In genomic region chr1:27436204-27437159, GRCh38 we compare ENCODE assay signal across 8 cellular contexts. TPM values are rescaled to one million over a fixed set of nuclear protein-coding genes. Genes with fewer than 3 reads are reported as not detected.
DNase-seq lines count a peak whose midpoint lies in the region; ATAC-seq and TF ChIP-seq lines count a peak whose summit lies in the region.

No MANE protein-coding gene starts in this region.

- H3K4me3 Mint-ChIP-seq in activated naive CD8-positive, alpha-beta T cell: peak overlapping the region; percentile 53
- H3K4me3 Mint-ChIP-seq in stimulated activated naive B cell treated with anti-CD40 and anti-IgM and Interleukin-4, amounts not matched to agents 10 μg/mL and 1 μg/mL and 100 μg/mL, for 72 hours: peak overlapping the region; percentile 32 to 54

- peaks cover 37% of the 10 kb centered on the region; the same call in 1 of the 2 replicates for H3K79me2 ChIP-seq in KMS-11 (ENCODE audit: insufficient read depth, low read depth)

- H3K27ac ChIP-seq in KMS-11 (no peak overlapping the region), right atrium auricular region (peak overlapping the region; percentile 71 to 88)

- H4K20me1 ChIP-seq in KMS-11 (ENCODE audit: insufficient read depth): 0 out of 2 replicates have a peak, but pooled peaks cover 4% of the 10 kb centered on the region

- H3K9ac ChIP-seq in KMS-11: no peak overlapping the region

- peak overlapping the region; percentile 86 for H3K27ac Mint-ChIP-seq in activated naive CD8-positive, alpha-beta T cell
- H3K27ac Mint-ChIP-seq in stimulated activated naive B cell treated with anti-CD40 and anti-IgM and Interleukin-4, amounts not matched to agents 10 μg/mL and 1 μg/mL and 100 μg/mL, for 72 hours: peak overlapping the region; percentile 90

- no peaks in the 10 kb centered on the region for H3K36me3 ChIP-seq in KMS-11 (ENCODE audit: insufficient read depth)
- H3K36me3 ChIP-seq in right atrium auricular region: peaks cover 17% of the 10 kb centered on the region
- no peaks in the 10 kb centered on the region for H3K36me3 ChIP-seq in BE2C

- H3K4me1 ChIP-seq in KMS-11 (ENCODE audit: low read depth, poor library complexity, severe bottlenecking): peaks cover 45% of the 10 kb centered on the region
- peaks cover 0 to 76% of the 10 kb centered on the region in 2 donors for H3K4me1 ChIP-seq in right atrium auricular region
- no peaks in the 10 kb centered on the region for H3K4me1 ChIP-seq in BE2C

- H3K27me3 ChIP-seq in KMS-11 (ENCODE audit: insufficient read depth, low read depth) (no peaks in the 10 kb centered on the region), right atrium auricular region (no peaks in the 10 kb centered on the region), BE2C (no peaks in the 10 kb centered on the region)

- no peak overlapping the region for H2AFZ ChIP-seq in KMS-11 (ENCODE audit: low read depth)

- no peak for TF ChIP-seq CTCF in KMS-11 (conservative IDR thresholded peaks at IDR 0.05; ENCODE audit: low read depth, low read length)
- no peak for TF ChIP-seq CTCF in right atrium auricular region (IDR thresholded peaks at IDR 0.05)
- TF ChIP-seq CTCF in BE2C (IDR thresholded peaks at IDR 0.05; ENCODE audit: low read depth, low read length): no peak

- H3K36me3 Mint-ChIP-seq in activated naive CD8-positive, alpha-beta T cell: peaks cover 10% of the 10 kb centered on the region
- H3K36me3 Mint-ChIP-seq in stimulated activated naive B cell treated with anti-CD40 and anti-IgM and Interleukin-4, amounts not matched to agents 10 μg/mL and 1 μg/mL and 100 μg/mL, for 72 hours: peaks cover 12 to 36% of the 10 kb centered on the region in 2 donors

- ATAC-seq in stimulated activated naive B cell treated with anti-CD40 and anti-IgM and Interleukin-4, amounts not matched to agents 10 μg/mL and 1 μg/mL and 100 μg/mL, for 72 hours (replicated peaks): peak; percentile 6 to 22
- no peak for ATAC-seq in HG03520 (IDR thresholded peaks at IDR 0.05; ENCODE audit: unreplicated experiment)

- no peaks in the 10 kb centered on the region for H3K27me3 Mint-ChIP-seq in activated naive CD8-positive, alpha-beta T cell
- no peaks in the 10 kb centered on the region for H3K27me3 Mint-ChIP-seq in stimulated activated naive B cell treated with anti-CD40 and anti-IgM and Interleukin-4, amounts not matched to agents 10 μg/mL and 1 μg/mL and 100 μg/mL, for 72 hours

- H3K4me1 Mint-ChIP-seq in activated naive CD8-positive, alpha-beta T cell (ENCODE audit: low read depth): peaks cover 73% of the 10 kb centered on the region
- peaks cover 47 to 66% of the 10 kb centered on the region in 2 donors for H3K4me1 Mint-ChIP-seq in stimulated activated naive B cell treated with anti-CD40 and anti-IgM and Interleukin-4, amounts not matched to agents 10 μg/mL and 1 μg/mL and 100 μg/mL, for 72 hours

- no peaks in the 10 kb centered on the region for H3K9me3 Mint-ChIP-seq in activated naive CD8-positive, alpha-beta T cell (ENCODE audit: low read depth)
- no peaks in the 10 kb centered on the region for H3K9me3 Mint-ChIP-seq in stimulated activated naive B cell treated with anti-CD40 and anti-IgM and Interleukin-4, amounts not matched to agents 10 μg/mL and 1 μg/mL and 100 μg/mL, for 72 hours

- H3K4me2 ChIP-seq in KMS-11: peak overlapping the region; percentile 34; the same call in 1 of the 2 replicates

- H3K4me3 ChIP-seq in KMS-11 (IDR thresholded peaks at IDR 0.05; ENCODE audit: insufficient read depth, low read depth, low read length) (no peak overlapping the region), right atrium auricular region (no peak overlapping the region), BE2C (ENCODE audit: low read depth, low read length) (no peak overlapping the region)

- DNase-seq in COLO829 (ENCODE audit: low spot score) (peak; percentile 68), right atrium auricular region (ENCODE audit: low spot score) (no peak), SHP77 treated with DMSO at 0.1 percent for 48 hours (lab: John Stamatoyannopoulos, UW) (no peak), BE2C (no peak)
- no peak for DNase-seq in stimulated activated naive B cell treated with anti-CD40 and anti-IgM and Interleukin-4, amounts not matched to agents 10 μg/mL and 1 μg/mL and 100 μg/mL, for 72 hours

- H3K9me3 ChIP-seq in right atrium auricular region: no peaks in the 10 kb centered on the region
- no peaks in the 10 kb centered on the region for H3K9me3 ChIP-seq in BE2C

RNA-seq across cellular contexts. Expression of gene GPR3, which starts 44.1 kb away (rescaled TPM):
- total RNA-seq in right atrium auricular region: 1 to 10 TPM; 2.9 to 4.4 TPM
- 5.5 TPM for polyA plus RNA-seq in BE2C (2012; ENCODE audit: insufficient read depth, insufficient read length, low read depth)

RNA-seq across cellular contexts. Expression of gene CD164L2, which starts 53.3 kb away (rescaled TPM):
- total RNA-seq in right atrium auricular region: not detected
- polyA plus RNA-seq in BE2C (2012; ENCODE audit: insufficient read depth, insufficient read length, low read depth): not detected

RNA-seq across cellular contexts. Expression of gene WASF2, which starts 53.5 kb away (rescaled TPM):
- total RNA-seq in right atrium auricular region: 10 to 100 TPM; 20.7 to 49.0 TPM
- polyA plus RNA-seq in BE2C (2012; ENCODE audit: insufficient read depth, insufficient read length, low read depth): 23.6 TPM
